17 cellular contexts compared by ENCODE assay signal in genomic region chr4:16450724-16451123, GRCh38.
DNase-seq lines count a peak whose midpoint lies in the region; ATAC-seq and TF ChIP-seq lines count a peak whose summit lies in the region.
"Had no signal": no experiment of that assay in that cellular context is flagged by ENCODE, and none has a peak within 500 bp of the region (broad histone marks: within the 10 kb centered on the region; RNA-seq: fewer than 3 reads in every experiment).

No MANE protein-coding gene starts in this region.

- no peak overlapping the region for H3K23ac ChIP-seq in mesenchymal stem cell (ENCODE audit: low read length in 2 of 2)

- no peak overlapping the region for H2BK15ac ChIP-seq in mesenchymal stem cell (ENCODE audit: low read depth, poor library complexity, severe bottlenecking)

- H3K36me3 ChIP-seq in GM23248 (ENCODE audit: low read depth) (no peaks in the 10 kb centered on the region), mesenchymal stem cell (ENCODE audit: control insufficient read depth in 1 of 2, insufficient read depth in 2 of 2, low read depth in 1 of 2, low read length in 2 of 2) (no peaks in the 10 kb centered on the region), vagina (no peaks in the 10 kb centered on the region)
- H3K36me3 ChIP-seq: neutrophil had no signal

- H3K27me3 ChIP-seq in GM23248 (replicated peaks; ENCODE audit: insufficient read depth) (peaks cover 4% of the 10 kb centered on the region; the same call in 1 of the 2 replicates), mesenchymal stem cell (ENCODE audit: control insufficient read depth in 1 of 2, insufficient read depth in 1 of 2, low read length in 2 of 2) (peaks cover 0 to 3% of the 10 kb centered on the region in 2 experiments), vagina (no peaks in the 10 kb centered on the region)
- H3K27me3 ChIP-seq: neutrophil had no signal

- no peaks in the 10 kb centered on the region for H3F3A ChIP-seq in GM23248 (ENCODE audit: insufficient read depth)

- TF ChIP-seq CTCF in vagina (IDR thresholded peaks at IDR 0.05), result no peak

- H3K4ac ChIP-seq in mesenchymal stem cell (ENCODE audit: low read depth in 1 of 2, low read length in 2 of 2), result no peak overlapping the region

- H4K8ac ChIP-seq in mesenchymal stem cell (ENCODE audit: low read length), result no peak overlapping the region

- no peak for ATAC-seq in GM18868 (IDR thresholded peaks at IDR 0.05; ENCODE audit: unreplicated experiment)
- ATAC-seq: effector memory CD8-positive, alpha-beta T cell had no signal

- H3K18ac ChIP-seq in mesenchymal stem cell (ENCODE audit: low read depth in 1 of 2, low read length in 2 of 2), result no peak overlapping the region

- in situ Hi-C loops in GM23248 (cut with MboI), result no loop called here

- H2BK5ac ChIP-seq in mesenchymal stem cell (ENCODE audit: low read depth, low read length, poor library complexity, severe bottlenecking), result no peak overlapping the region

- no peak overlapping the region for H2AK5ac ChIP-seq in mesenchymal stem cell (ENCODE audit: low read length, severe bottlenecking)

- TF ChIP-seq POLR2A in vagina (IDR thresholded peaks at IDR 0.05), result no peak

- WGBS in GM23248 (ENCODE audit: low coverage in 1 of 2, low lambda C conversion rate in 2 of 2, missing lambda C conversion rate in 2 of 2), 2 experiments, result 18 to 32% methylated on average over 1 of the region's 1 CpG
- 86% methylated on average over 1 of the region's 1 CpG for WGBS in mesenchymal stem cell

- no peaks in the 10 kb centered on the region for H3K9me2 ChIP-seq in GM23248 (ENCODE audit: insufficient read depth)

- H4K20me1 ChIP-seq in GM23248 (ENCODE audit: insufficient read depth), result no peaks in the 10 kb centered on the region

- H3K9me3 ChIP-seq in GM23248 (ENCODE audit: low read depth), result no peaks in the 10 kb centered on the region
- no peaks in the 10 kb centered on the region for H3K9me3 ChIP-seq in mesenchymal stem cell (ENCODE audit: control insufficient read depth, low read length)
- no peaks in the 10 kb centered on the region for H3K9me3 ChIP-seq in vagina
- H3K9me3 ChIP-seq: neutrophil had no signal

- H3K79me1 ChIP-seq in mesenchymal stem cell (replicated peaks; ENCODE audit: low read length, poor library complexity, severe bottlenecking), result no peaks in the 10 kb centered on the region

- no peaks in the 10 kb centered on the region for H3K79me2 ChIP-seq in GM23248 (ENCODE audit: insufficient read depth)

- H2BK12ac ChIP-seq in mesenchymal stem cell (ENCODE audit: low read length in 2 of 2), result no peak overlapping the region

- H3K9ac ChIP-seq in GM23248 (no peak overlapping the region), mesenchymal stem cell (ENCODE audit: low read length) (no peak overlapping the region)

- H2AFZ ChIP-seq in GM23248, result no peak overlapping the region
- H2AFZ ChIP-seq in mesenchymal stem cell (ENCODE audit: low read depth, low read length), result no peak overlapping the region

- H3K14ac ChIP-seq in mesenchymal stem cell (ENCODE audit: low read length in 2 of 2), result no peak overlapping the region

- no peak overlapping the region for H2BK120ac ChIP-seq in mesenchymal stem cell (ENCODE audit: low read depth, low read length)

- no peak overlapping the region for H3K4me3 ChIP-seq in GM23248
- no peak overlapping the region for H3K4me3 ChIP-seq in mesenchymal stem cell (ENCODE audit: insufficient read depth in 1 of 2, low read depth in 1 of 2, low read length in 2 of 2)
- H3K4me3 ChIP-seq in vagina, result no peak overlapping the region

- no peak overlapping the region for H3K4me2 ChIP-seq in GM23248 (ENCODE audit: unreplicated experiment)
- H3K4me2 ChIP-seq in mesenchymal stem cell (ENCODE audit: low read length, poor library complexity, severe bottlenecking), result no peak overlapping the region

- DNase-seq in AG20443 (ENCODE audit: low spot score), result peak; percentile 30
- DNase-seq in GM23248, result peak; percentile 28
- peak; percentile 1 to 12 for DNase-seq in dermis microvascular lymphatic vessel endothelial cell (ENCODE audit: low read depth in 2 of 2)
- peak; percentile 3 for DNase-seq in mesenchymal stem cell
- no peak for DNase-seq in HuH-7.5 (ENCODE audit: low spot score)
- no peak for DNase-seq in vagina (ENCODE audit: extremely low spot score in 2 of 2)
- DNase-seq: activated T-cell treated with anti-CD3 and anti-CD28 coated beads, Interleukin-2, amount 50 U/mL, for 24 hours; caudate nucleus; CD4-positive, alpha-beta T cell; DMS79 treated with DMSO at 0.1 percent for 48 hours; effector memory CD8-positive, alpha-beta T cell; KG1; NCI-H1105 treated with DMSO at 0.1 percent for 48 hours; NCI-H774; stimulated activated CD4-positive, alpha-beta T cell treated with anti-CD3 and anti-CD28 coated beads, Interleukin-4, amount 100 ng/mL, for 24 hours had no signal

- intact Hi-C loops in vagina (cut with DNase I), result no loop called here

- H3K4me1 ChIP-seq in GM23248 (ENCODE audit: insufficient read depth), result no peaks in the 10 kb centered on the region
- no peaks in the 10 kb centered on the region for H3K4me1 ChIP-seq in mesenchymal stem cell (ENCODE audit: control insufficient read depth, insufficient read depth, low read depth, low read length)
- no peaks in the 10 kb centered on the region for H3K4me1 ChIP-seq in vagina

- H3K27ac ChIP-seq in GM23248 (no peak overlapping the region), mesenchymal stem cell (ENCODE audit: low read length, poor library complexity, severe bottlenecking) (no peak overlapping the region), vagina (no peak overlapping the region)
- H3K27ac ChIP-seq: neutrophil had no signal

- H4K91ac ChIP-seq in mesenchymal stem cell (ENCODE audit: low read length), result no peak overlapping the region

Comparison
In these comparisons a context has a peak if more than half of its experiments do, and no peak if none do; other contexts are left out.
1. DNase-seq: peak in AG20443 (single experiment), GM23248 (single experiment), dermis microvascular lymphatic vessel endothelial cell (2 of 2) and mesenchymal stem cell (single experiment); none in HuH-7.5 (single experiment) and vagina (0 of 2).